ENCODE assay signal across 14 cellular contexts in the genomic region with DNA sequence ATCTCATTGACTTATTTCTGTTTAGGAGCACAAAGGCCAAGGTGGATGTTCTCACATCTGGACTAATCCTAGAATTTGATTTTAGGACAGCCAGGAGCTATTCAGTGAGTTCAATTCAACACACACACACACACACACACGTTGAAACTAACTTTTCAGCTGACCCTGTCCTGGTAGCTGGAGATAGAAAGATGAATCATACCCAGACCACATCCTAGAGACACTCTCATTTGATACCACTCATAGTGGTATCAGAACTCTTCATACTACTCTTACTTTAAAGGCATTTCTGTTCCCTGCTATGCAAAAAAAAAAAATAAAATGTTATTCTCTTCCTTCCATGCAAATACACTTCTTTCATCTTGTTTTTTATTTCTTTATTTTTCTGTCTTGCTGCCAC. TPM values are rescaled to one million over a fixed set of nuclear protein-coding genes. Genes with fewer than 3 reads are reported as not detected.
DNase-seq lines count a peak whose midpoint lies in the region; ATAC-seq, FAIRE-seq and TF ChIP-seq lines count a peak whose summit lies in the region.
"Had no signal": no experiment of that assay in that cellular context is flagged by ENCODE, and none has a peak within 500 bp of the region (broad histone marks: within the 10 kb centered on the region; RNA-seq: fewer than 3 reads in every experiment).

No MANE protein-coding gene starts in this region.

- TF ChIP-seq CTCF in GM12878 (IDR thresholded peaks at IDR 0.05 in 2 of 3, conservative IDR thresholded peaks at IDR 0.05 in 1 of 3; ENCODE audit: control insufficient read depth in 2 of 3, extremely low read depth in 1 of 3, insufficient read depth in 1 of 3, low read depth in 3 of 3, low read length in 3 of 3) (no peak), nephron progenitor cell (IDR thresholded peaks at IDR 0.05) (no peak)

- no peak overlapping the region for H3K4me3 Mint-ChIP-seq in nephron progenitor cell
- H3K4me3 Mint-ChIP-seq: activated CD4-positive, alpha-beta memory T cell treated with anti-CD3 and anti-CD28 coated beads for 36 hours; CD8-positive, alpha-beta T cell had no signal

- H3K9me3 Mint-ChIP-seq in nephron progenitor cell = peaks cover 30% of the 10 kb centered on the region
- H3K9me3 Mint-ChIP-seq: activated CD4-positive, alpha-beta memory T cell treated with anti-CD3 and anti-CD28 coated beads for 36 hours; CD8-positive, alpha-beta T cell had no signal

- FAIRE-seq in GM12878 (lab: Jason Lieb, UNC) = no peak

- RAD21 ChIA-PET in GM12878 (lab: Charles Lee; ENCODE audit: unreplicated experiment) = no interaction called here

- no peak overlapping the region for H3K4me2 ChIP-seq in GM12878 (ENCODE audit: control insufficient read depth, insufficient read depth)

- no peak overlapping the region for H2AFZ ChIP-seq in GM12878 (ENCODE audit: control insufficient read depth, low read depth, low read length)

- H3K36me3 ChIP-seq in GM12878 (ENCODE audit: control insufficient read depth in 2 of 2, insufficient read depth in 2 of 2, low read length in 1 of 2) = no peaks in the 10 kb centered on the region; a peak in 1 of 4 replicates

- CTCF ChIA-PET in GM12878 (lab: Yijun Ruan, JAX) = no interaction called here

- no peak overlapping the region for H3K9ac ChIP-seq in GM12878 (ENCODE audit: control insufficient read depth, insufficient read depth, low read length)

- in situ Hi-C loops in GM12878 (cut with MboI) = no loop called here

- no TSS peak for BruUV-seq in GM12878 (replicated peaks; lab: Mats Ljungman, UMichigan)

- SMC1A ChIA-PET in GM12878 (lab: Charles Lee; ENCODE audit: uncharacterized antibody, unreplicated experiment) = interaction anchor here (0.6 to 1.0 kb wide), 3 partner anchors 20 to 1085 kb away, joined by 3 read pairs; no protein-coding TSS in a partner anchor

- TF ChIP-seq RAD21 in GM12878 (IDR thresholded peaks at IDR 0.05; ENCODE audit: insufficient read depth, low read depth, low read length) = no peak

- no peaks in the 10 kb centered on the region for H4K20me1 ChIP-seq in GM12878 (ENCODE audit: control insufficient read depth, insufficient read depth)

- no peaks in the 10 kb centered on the region for H3K4me1 Mint-ChIP-seq in nephron progenitor cell

- no peaks in the 10 kb centered on the region for H3K79me2 ChIP-seq in GM12878 (ENCODE audit: control insufficient read depth, insufficient read depth, low read length)

- DNase-seq in GM12878 (ENCODE audit: low read depth, low spot score) (no peak), nephron progenitor cell (no peak), DMS 273 treated with DMSO at 0.1 percent for 48 hours (lab: John Stamatoyannopoulos, UW) (no peak), hepatic stellate cell (ENCODE audit: low spot score) (no peak)
- no peak for DNase-seq in stimulated activated CD8-positive, alpha-beta memory T cell treated with anti-CD3 and anti-CD28 coated beads, Interleukin-4, amount 100 ng/mL, for 48 hours
- DNase-seq: activated CD4-positive, alpha-beta memory T cell treated with anti-CD3 and anti-CD28 coated beads for 36 hours; CD8-positive, alpha-beta T cell; heart right ventricle; NCI-H526 treated with DMSO at 0.1 percent for 48 hours; psoas muscle had no signal

- H3K27ac Mint-ChIP-seq in nephron progenitor cell = no peak overlapping the region
- H3K27ac Mint-ChIP-seq: activated CD4-positive, alpha-beta memory T cell treated with anti-CD3 and anti-CD28 coated beads for 36 hours; CD8-positive, alpha-beta T cell had no signal

- no peaks in the 10 kb centered on the region for H3K27me3 Mint-ChIP-seq in nephron progenitor cell (ENCODE audit: low read depth, poor library complexity)
- H3K27me3 Mint-ChIP-seq: activated CD4-positive, alpha-beta memory T cell treated with anti-CD3 and anti-CD28 coated beads for 36 hours had no signal

- H3K27me3 ChIP-seq in GM12878 (replicated peaks in 1 of 2; ENCODE audit: control insufficient read depth in 2 of 2, insufficient read depth in 2 of 2, low read length in 1 of 2) = no peaks in the 10 kb centered on the region

- ATAC-seq in GM18868 (IDR thresholded peaks at IDR 0.05; ENCODE audit: unreplicated experiment) (peak; percentile 99), GM21529 (IDR thresholded peaks at IDR 0.05; ENCODE audit: unreplicated experiment) (peak; percentile 91), HG03135 (IDR thresholded peaks at IDR 0.05; ENCODE audit: unreplicated experiment) (peak; percentile 95), GM12878 (peak; percentile 80)
- ATAC-seq: CD8-positive, alpha-beta T cell; heart right ventricle; psoas muscle had no signal

- no peaks in the 10 kb centered on the region for H3K4me1 ChIP-seq in GM12878 (ENCODE audit: control insufficient read depth, insufficient read depth, low read length)
- H3K4me1 ChIP-seq: heart right ventricle, psoas muscle had no signal

- POLR2A ChIA-PET in GM12878 (lab: Charles Lee) = no interaction called here

- no peaks in the 10 kb centered on the region for H3K36me3 Mint-ChIP-seq in nephron progenitor cell (ENCODE audit: low read depth)
- H3K36me3 Mint-ChIP-seq: CD8-positive, alpha-beta T cell had no signal

- TF ChIP-seq EP300 in GM12878 (IDR thresholded peaks at IDR 0.05; ENCODE audit: borderline replicate concordance in 1 of 2, control insufficient read depth in 1 of 2, low read depth in 2 of 2, low read length in 2 of 2) = no peak

- TF ChIP-seq POLR2A in GM12878 (IDR thresholded peaks at IDR 0.05; ENCODE audit: low read depth, low read length) = no peak

- WGBS in GM12878 (ENCODE audit: insufficient coverage, insufficient replicate concordance, low lambda C conversion rate, missing lambda C conversion rate) = 0% methylated on average over 1 of the region's 1 CpG

- H3K4me3 ChIP-seq in GM12878 = no peak overlapping the region
- H3K4me3 ChIP-seq: heart right ventricle, lung, psoas muscle had no signal

- H3K27ac ChIP-seq in GM12878 (ENCODE audit: control insufficient read depth, insufficient read depth) = no peak overlapping the region
- H3K27ac ChIP-seq: heart right ventricle, psoas muscle had no signal

- intact Hi-C loops in GM12878 (cut with micrococcal nuclease; ENCODE audit: unreplicated experiment) = no loop called here

- H3K9me3 ChIP-seq in GM12878 (replicated peaks; ENCODE audit: control insufficient read depth, insufficient read depth, low read length) = no peaks in the 10 kb centered on the region
- H3K9me3 ChIP-seq: heart right ventricle, psoas muscle had no signal

TF ChIP-seq in GM12878, 131 proteins besides CTCF, POLR2A, EP300 and RAD21 (continues in another document):
- TF ChIP-seq STAT1 (conservative IDR thresholded peaks at IDR 0.05) (no peak), IRF4 (IDR thresholded peaks at IDR 0.05; ENCODE audit: low read depth, low read length) (peak; percentile 56; the same call in 1 of the 2 replicates), SP1 (IDR thresholded peaks at IDR 0.05; ENCODE audit: low read depth, low read length) (no peak), ZNF207 (IDR thresholded peaks at IDR 0.05; ENCODE audit: borderline replicate concordance) (no peak), ZBED1 (IDR thresholded peaks at IDR 0.05; ENCODE audit: borderline replicate concordance) (no peak), HDAC6 (IDR thresholded peaks at IDR 0.05; ENCODE audit: unreplicated experiment) (no peak), TCF7 (IDR thresholded peaks at IDR 0.05; ENCODE audit: borderline replicate concordance) (peak; percentile 24; the same call in 1 of the 2 replicates), YY1 (IDR thresholded peaks at IDR 0.05; ENCODE audit: low read depth, low read length) (no peak), WRNIP1 (IDR thresholded peaks at IDR 0.05; ENCODE audit: borderline replicate concordance, low read depth, low read length) (no peak), JUNB (IDR thresholded peaks at IDR 0.05) (peak; percentile 66)
- TF ChIP-seq, protein P1, sequence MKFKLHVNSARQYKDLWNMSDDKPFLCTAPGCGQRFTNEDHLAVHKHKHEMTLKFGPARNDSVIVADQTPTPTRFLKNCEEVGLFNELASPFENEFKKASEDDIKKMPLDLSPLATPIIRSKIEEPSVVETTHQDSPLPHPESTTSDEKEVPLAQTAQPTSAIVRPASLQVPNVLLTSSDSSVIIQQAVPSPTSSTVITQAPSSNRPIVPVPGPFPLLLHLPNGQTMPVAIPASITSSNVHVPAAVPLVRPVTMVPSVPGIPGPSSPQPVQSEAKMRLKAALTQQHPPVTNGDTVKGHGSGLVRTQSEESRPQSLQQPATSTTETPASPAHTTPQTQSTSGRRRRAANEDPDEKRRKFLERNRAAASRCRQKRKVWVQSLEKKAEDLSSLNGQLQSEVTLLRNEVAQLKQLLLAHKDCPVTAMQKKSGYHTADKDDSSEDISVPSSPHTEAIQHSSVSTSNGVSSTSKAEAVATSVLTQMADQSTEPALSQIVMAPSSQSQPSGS (IDR thresholded peaks at IDR 0.05; ENCODE audit: low read length) = peak; percentile 30; the same call in 1 of the 2 replicates

RNA-seq across cellular contexts. Expression of a gene that starts 36.7 kb away (rescaled TPM):
- total RNA-seq in GM12878 (2013; cell fraction: nucleolus; rRNA removed) = 47.5 and 49.1 TPM in 2 replicates
- 0.79 and 1.1 TPM in 2 replicates for total RNA-seq in GM12878 (2014; rRNA removed)
- 0.92 and 1.1 TPM in 2 replicates for total RNA-seq in GM12878 (2014; rRNA removed; fragmentation: Illumina TruSeq; extraction: Trizol)
- 1.4 and 1.9 TPM in 2 replicates for total RNA-seq in GM12878 (2021)
- polyA plus RNA-seq in GM12878 (2011; ENCODE audit: low read depth) = 1.6 TPM
- polyA plus RNA-seq in GM12878 (2011; rRNA removed) = 25.1 and 27.3 TPM in 2 replicates
- polyA plus RNA-seq in GM12878 (2011; cell fraction: cytosol; rRNA removed) = 30.0 and 30.2 TPM in 2 replicates
- polyA plus RNA-seq in GM12878 (2011; cell fraction: nucleus; rRNA removed) = 57.3 and 86.0 TPM in 2 replicates
- 1.2 and 2.6 TPM in 2 replicates for polyA plus RNA-seq in GM12878 (2012)
- 1.7 and 1.9 TPM in 2 replicates for polyA plus RNA-seq in GM12878 (2014; fragmentation: Illumina TruSeq; extraction: Trizol)
- under 1 TPM; 0.31 to 0.39 TPM for polyA plus RNA-seq in GM12878 (2014; fragmentation: Nextera tagmentation; extraction: Ambion mirVana)
- 1.6 and 1.8 TPM in 2 replicates for polyA plus RNA-seq in GM12878 (2014; rRNA removed)
- under 1 TPM; 0.79 to 0.87 TPM for polyA plus RNA-seq in GM12878 (2016; fragmentation: Nextera tagmentation; extraction: Ambion mirVana)
- 38.3 and 43.3 TPM in 2 replicates for polyA minus RNA-seq in GM12878 (2011; rRNA and poly(A)+ RNA removed)
- polyA minus RNA-seq in GM12878 (2011; cell fraction: cytosol; rRNA and poly(A)+ RNA removed) = 8.3 and 8.8 TPM in 2 replicates
- polyA minus RNA-seq in GM12878 (2011; cell fraction: nucleus; rRNA and poly(A)+ RNA removed) = 22.0 and 26.9 TPM in 2 replicates
